30 cellular contexts compared by ENCODE assay signal in the genomic region with DNA sequence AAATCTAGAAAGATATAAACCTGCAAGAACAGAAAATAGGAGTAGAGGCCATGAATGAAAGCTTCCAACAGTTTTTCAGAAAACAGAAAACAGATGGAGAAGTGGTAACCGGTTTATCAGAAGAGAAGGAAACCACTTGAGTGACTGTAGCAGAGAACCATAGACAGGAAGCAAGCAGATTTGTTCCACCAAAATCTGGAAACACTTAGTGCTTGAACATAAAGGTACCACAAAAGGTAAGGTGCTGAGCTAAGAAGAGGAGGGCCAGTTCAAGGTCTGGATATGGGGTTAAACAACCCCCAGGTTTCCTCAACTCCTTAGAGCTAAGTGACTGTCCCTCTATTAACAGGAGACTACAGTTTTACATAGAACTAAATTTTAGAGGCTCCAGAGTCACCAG. TPM values are rescaled to one million over a fixed set of nuclear protein-coding genes. Genes with fewer than 3 reads are reported as not detected.
A peak's percentile ranks its signal among the peaks of the same experiment; 100 is the strongest.
DNase-seq lines count a peak whose midpoint lies in the region; ATAC-seq and TF ChIP-seq lines count a peak whose summit lies in the region.
"Had no signal": no experiment of that assay in that cellular context is flagged by ENCODE, and none has a peak within 500 bp of the region (broad histone marks: within the 10 kb centered on the region; RNA-seq: fewer than 3 reads in every experiment).

No MANE protein-coding gene starts in this region.

- peaks cover 21% of the 10 kb centered on the region for H3K4me1 Mint-ChIP-seq in activated CD4-positive, alpha-beta T cell treated with anti-CD3 and anti-CD28 coated beads for 36 hours
- peaks cover 17% of the 10 kb centered on the region for H3K4me1 Mint-ChIP-seq in activated CD4-positive, alpha-beta T cell treated with anti-CD3 and anti-CD28 coated beads, Interleukin-2, amount 10 ng/mL, durations not matched to agents 24 days and 14 days
- H3K4me1 Mint-ChIP-seq in CD8-positive, alpha-beta memory T cell, result peaks cover 28 to 60% (median 43%) of the 10 kb centered on the region in 3 donors
- peaks cover 21% of the 10 kb centered on the region for H3K4me1 Mint-ChIP-seq in activated CD8-positive, alpha-beta T cell treated with anti-CD3 and anti-CD28 coated beads for 36 hours (ENCODE audit: low read depth)
- peaks cover 16 to 30% of the 10 kb centered on the region in 2 donors for H3K4me1 Mint-ChIP-seq in natural killer cell
- H3K4me1 Mint-ChIP-seq: neural crest cell had no signal

- no peak overlapping the region for H3K4me3 Mint-ChIP-seq in activated CD4-positive, alpha-beta T cell treated with anti-CD3 and anti-CD28 coated beads for 36 hours
- no peak overlapping the region for H3K4me3 Mint-ChIP-seq in activated CD4-positive, alpha-beta T cell treated with anti-CD3 and anti-CD28 coated beads, Interleukin-2, amount 10 ng/mL, durations not matched to agents 24 days and 14 days
- H3K4me3 Mint-ChIP-seq in CD8-positive, alpha-beta memory T cell, result no peak overlapping the region
- H3K4me3 Mint-ChIP-seq in activated CD8-positive, alpha-beta T cell treated with anti-CD3 and anti-CD28 coated beads for 36 hours, result no peak overlapping the region
- no peak overlapping the region for H3K4me3 Mint-ChIP-seq in natural killer cell
- H3K4me3 Mint-ChIP-seq: neural crest cell had no signal

- no peaks in the 10 kb centered on the region for H3K27me3 Mint-ChIP-seq in activated CD4-positive, alpha-beta T cell treated with anti-CD3 and anti-CD28 coated beads for 36 hours
- H3K27me3 Mint-ChIP-seq in activated CD4-positive, alpha-beta T cell treated with anti-CD3 and anti-CD28 coated beads, Interleukin-2, amount 10 ng/mL, durations not matched to agents 24 days and 14 days, result no peaks in the 10 kb centered on the region
- H3K27me3 Mint-ChIP-seq in CD8-positive, alpha-beta memory T cell, result no peaks in the 10 kb centered on the region
- H3K27me3 Mint-ChIP-seq in activated CD8-positive, alpha-beta T cell treated with anti-CD3 and anti-CD28 coated beads for 36 hours, result no peaks in the 10 kb centered on the region
- no peaks in the 10 kb centered on the region for H3K27me3 Mint-ChIP-seq in natural killer cell (ENCODE audit: low read depth in 2 of 2)

- CTCF ChIA-PET in activated CD4-positive, alpha-beta T cell treated with anti-CD3 and anti-CD28 coated beads for 36 hours (lab: Charles Lee), result interaction anchor here (1.7 kb wide), 1 partner anchor 74 kb away, joined by 8 read pairs; no protein-coding TSS in a partner anchor
- CTCF ChIA-PET in CD8-positive, alpha-beta memory T cell (lab: Charles Lee), result no interaction called here
- CTCF ChIA-PET in activated CD8-positive, alpha-beta T cell treated with anti-CD3 and anti-CD28 coated beads for 36 hours (lab: Charles Lee), result interaction anchor here (1.0 to 1.4 kb wide), 6 partner anchors 10 to 132 kb away, joined by 3 to 5 read pairs (median 4); a partner anchor contains a TSS

- no peaks in the 10 kb centered on the region for H3K4me1 ChIP-seq in CD8-positive, alpha-beta memory T cell (ENCODE audit: insufficient read depth, low read length)
- H3K4me1 ChIP-seq: breast epithelium, gastrocnemius medialis, left ventricle myocardium inferior, right lobe of liver had no signal

- no peak overlapping the region for H3K4me3 ChIP-seq in CD8-positive, alpha-beta memory T cell (ENCODE audit: low read length)
- H3K4me3 ChIP-seq: breast epithelium, coronary artery, gastrocnemius medialis, left ventricle myocardium inferior, right lobe of liver, SK-N-MC had no signal

- no peaks in the 10 kb centered on the region for H3K9me3 Mint-ChIP-seq in activated CD4-positive, alpha-beta T cell treated with anti-CD3 and anti-CD28 coated beads for 36 hours (ENCODE audit: low read depth)
- no peaks in the 10 kb centered on the region for H3K9me3 Mint-ChIP-seq in activated CD4-positive, alpha-beta T cell treated with anti-CD3 and anti-CD28 coated beads, Interleukin-2, amount 10 ng/mL, durations not matched to agents 24 days and 14 days
- H3K9me3 Mint-ChIP-seq in CD8-positive, alpha-beta memory T cell, result no peaks in the 10 kb centered on the region
- no peaks in the 10 kb centered on the region for H3K9me3 Mint-ChIP-seq in activated CD8-positive, alpha-beta T cell treated with anti-CD3 and anti-CD28 coated beads for 36 hours
- H3K9me3 Mint-ChIP-seq in natural killer cell, result no peaks in the 10 kb centered on the region
- H3K9me3 Mint-ChIP-seq: neural crest cell had no signal

- no peaks in the 10 kb centered on the region for H3K9me3 ChIP-seq in CD8-positive, alpha-beta memory T cell (ENCODE audit: low read length)
- H3K9me3 ChIP-seq: breast epithelium, gastrocnemius medialis, left ventricle myocardium inferior, right lobe of liver had no signal

- no peaks in the 10 kb centered on the region for H3K27me3 ChIP-seq in CD8-positive, alpha-beta memory T cell (ENCODE audit: insufficient read depth, low read length, poor library complexity, severe bottlenecking)
- H3K27me3 ChIP-seq: breast epithelium, gastrocnemius medialis, right lobe of liver had no signal

- peak; percentile 36 for ATAC-seq in activated CD4-positive, alpha-beta T cell treated with anti-CD3 and anti-CD28 coated beads for 36 hours
- ATAC-seq in activated CD8-positive, alpha-beta T cell treated with anti-CD3 and anti-CD28 coated beads for 36 hours, result peak; percentile 47
- ATAC-seq in natural killer cell, result no peak
- ATAC-seq in HG02938 (IDR thresholded peaks at IDR 0.05; ENCODE audit: unreplicated experiment), result no peak
- ATAC-seq: gastrocnemius medialis, right lobe of liver had no signal

- H3K36me3 ChIP-seq in CD8-positive, alpha-beta memory T cell (ENCODE audit: insufficient read depth, low read length), result peaks cover 27% of the 10 kb centered on the region
- H3K36me3 ChIP-seq: breast epithelium had no signal

- peak overlapping the region; percentile 52 for H3K27ac Mint-ChIP-seq in activated CD4-positive, alpha-beta T cell treated with anti-CD3 and anti-CD28 coated beads for 36 hours
- H3K27ac Mint-ChIP-seq in activated CD4-positive, alpha-beta T cell treated with anti-CD3 and anti-CD28 coated beads, Interleukin-2, amount 10 ng/mL, durations not matched to agents 24 days and 14 days, result no peak overlapping the region
- H3K27ac Mint-ChIP-seq in CD8-positive, alpha-beta memory T cell, result peak overlapping the region in 7 of 8 donors; percentile 18 to 84 (median 65)
- H3K27ac Mint-ChIP-seq in activated CD8-positive, alpha-beta T cell treated with anti-CD3 and anti-CD28 coated beads for 36 hours, result peak overlapping the region; percentile 75
- H3K27ac Mint-ChIP-seq in natural killer cell, result peak overlapping the region; percentile 27 to 40

- no peak overlapping the region for H3K27ac ChIP-seq in CD8-positive, alpha-beta memory T cell (ENCODE audit: low read depth, low read length)
- H3K27ac ChIP-seq: breast epithelium, coronary artery, gastrocnemius medialis, left ventricle myocardium inferior, right lobe of liver, RWPE1, SK-N-MC had no signal

- POLR2A ChIA-PET in activated CD4-positive, alpha-beta T cell treated with anti-CD3 and anti-CD28 coated beads for 36 hours (lab: Charles Lee), result no interaction called here
- POLR2A ChIA-PET in CD8-positive, alpha-beta memory T cell (lab: Charles Lee), result no interaction called here
- POLR2A ChIA-PET in activated CD8-positive, alpha-beta T cell treated with anti-CD3 and anti-CD28 coated beads for 36 hours (lab: Charles Lee), result interaction anchor here (0.8 to 2.0 kb wide), 2 partner anchors 9 to 11 kb away, joined by 3 to 15 read pairs; a partner anchor contains a TSS

- no peak for DNase-seq in activated CD4-positive, alpha-beta T cell treated with anti-CD3 and anti-CD28 coated beads for 36 hours
- no peak for DNase-seq in activated CD4-positive, alpha-beta T cell treated with anti-CD3 and anti-CD28 coated beads, Interleukin-2, amount 10 ng/mL, durations not matched to agents 24 days and 14 days
- DNase-seq in CD8-positive, alpha-beta memory T cell, result no peak
- no peak for DNase-seq in activated CD8-positive, alpha-beta T cell treated with anti-CD3 and anti-CD28 coated beads for 36 hours
- DNase-seq in natural killer cell (no peak), NCI-H1694 treated with DMSO at 0.1 percent for 48 hours (lab: John Stamatoyannopoulos, UW) (no peak)
- no peak for DNase-seq in activated naive CD4-positive, alpha-beta T cell treated with Interleukin-2 at 50 U/mL for 16 hours
- DNase-seq: 8988T; activated CD4-positive, CD25-positive, alpha-beta regulatory T cell treated with anti-CD3 and anti-CD28 coated beads, Interleukin-2, amount 50 U/mL, for 72 hours; activated gamma-delta T cell; amniotic stem cell; DMS53; gastrocnemius medialis; hippocampal formation; IMR-90; left ventricle myocardium inferior; midbrain; NCI-H1092 treated with DMSO at 0.1 percent for 48 hours; NCI-H2029; NCI-H2227 treated with DMSO at 0.1 percent for 48 hours; NCI-H748 treated with DMSO at 0.1 percent for 48 hours; right lobe of liver; T1000; trophoblast cell had no signal

- intact Hi-C loops in activated CD4-positive, alpha-beta T cell treated with anti-CD3 and anti-CD28 coated beads for 36 hours (cut with DNase I, micrococcal nuclease), result no loop called here
- intact Hi-C loops in activated CD4-positive, alpha-beta T cell treated with anti-CD3 and anti-CD28 coated beads, Interleukin-2, amount 10 ng/mL, durations not matched to agents 24 days and 14 days (cut with micrococcal nuclease), result no loop called here
- intact Hi-C loops in activated CD8-positive, alpha-beta T cell treated with anti-CD3 and anti-CD28 coated beads for 36 hours (cut with micrococcal nuclease), result no loop called here
- intact Hi-C loops in natural killer cell (cut with micrococcal nuclease), result no loop called here

- no peak for TF ChIP-seq CTCF in activated CD8-positive, alpha-beta T cell treated with anti-CD3 and anti-CD28 coated beads for 36 hours (IDR thresholded peaks at IDR 0.05)
- no peak for TF ChIP-seq CTCF in natural killer cell (IDR thresholded peaks at IDR 0.05)

- peaks cover 33% of the 10 kb centered on the region for H3K36me3 Mint-ChIP-seq in activated CD4-positive, alpha-beta T cell treated with anti-CD3 and anti-CD28 coated beads for 36 hours (ENCODE audit: low read depth)
- H3K36me3 Mint-ChIP-seq in activated CD4-positive, alpha-beta T cell treated with anti-CD3 and anti-CD28 coated beads, Interleukin-2, amount 10 ng/mL, durations not matched to agents 24 days and 14 days (ENCODE audit: low read depth), result peaks cover 56% of the 10 kb centered on the region
- peaks cover 0 to 76% (median 21%) of the 10 kb centered on the region in 3 donors for H3K36me3 Mint-ChIP-seq in CD8-positive, alpha-beta memory T cell
- H3K36me3 Mint-ChIP-seq in activated CD8-positive, alpha-beta T cell treated with anti-CD3 and anti-CD28 coated beads for 36 hours (ENCODE audit: low read depth), result peaks cover 32% of the 10 kb centered on the region
- H3K36me3 Mint-ChIP-seq in natural killer cell, result peaks cover 31% of the 10 kb centered on the region

RNA-seq across cellular contexts. Expression of a gene that starts 9.2 kb away (rescaled TPM):
- under 1 TPM; 0.09 TPM for total RNA-seq in activated CD4-positive, alpha-beta T cell treated with anti-CD3 and anti-CD28 coated beads for 36 hours
- total RNA-seq in activated CD4-positive, alpha-beta T cell treated with anti-CD3 and anti-CD28 coated beads, Interleukin-2, amount 10 ng/mL, durations not matched to agents 24 days and 14 days, result 0.02 TPM in 1 of 2 replicates, not detected in the other
- under 1 TPM; 0.07 to 0.09 TPM for total RNA-seq in CD8-positive, alpha-beta memory T cell
- not detected for polyA plus RNA-seq in CD8-positive, alpha-beta memory T cell
- under 1 TPM in 1 of 2 experiments, not detected in 1; 0.05 TPM for total RNA-seq in activated CD8-positive, alpha-beta T cell treated with anti-CD3 and anti-CD28 coated beads for 36 hours
- total RNA-seq in natural killer cell, result under 1 TPM in 1 of 3 donors, not detected in 2; 0.08 TPM
- total RNA-seq: gastrocnemius medialis, IMR-90, left ventricle myocardium inferior had no signal
- polyA plus RNA-seq: IMR-90 had no signal

RNA-seq across cellular contexts. Expression of a gene that starts 11.5 kb away (rescaled TPM):
- total RNA-seq in activated CD4-positive, alpha-beta T cell treated with anti-CD3 and anti-CD28 coated beads for 36 hours, result 10 to 100 TPM; 41.4 to 45.4 TPM
- 45.3 and 45.9 TPM in 2 replicates for total RNA-seq in activated CD4-positive, alpha-beta T cell treated with anti-CD3 and anti-CD28 coated beads, Interleukin-2, amount 10 ng/mL, durations not matched to agents 24 days and 14 days
- total RNA-seq in CD8-positive, alpha-beta memory T cell, result 10 to 100 TPM; 49.8 to 50.6 TPM
- 46.1 TPM for polyA plus RNA-seq in CD8-positive, alpha-beta memory T cell
- total RNA-seq in activated CD8-positive, alpha-beta T cell treated with anti-CD3 and anti-CD28 coated beads for 36 hours, result 10 to 100 TPM; 37.4 to 39.8 TPM
- total RNA-seq in natural killer cell, result 10 to 100 TPM; 43.2 to 51.9 (median 49.5) TPM

RNA-seq across cellular contexts. Expression of a gene that starts 11.6 kb away (rescaled TPM):
- 10 to 100 TPM; 37.3 to 47.9 TPM for total RNA-seq in activated CD4-positive, alpha-beta T cell treated with anti-CD3 and anti-CD28 coated beads for 36 hours
- 25.3 and 30.0 TPM in 2 replicates for total RNA-seq in activated CD4-positive, alpha-beta T cell treated with anti-CD3 and anti-CD28 coated beads, Interleukin-2, amount 10 ng/mL, durations not matched to agents 24 days and 14 days
- total RNA-seq in CD8-positive, alpha-beta memory T cell, result 10 to 100 TPM; 19.6 to 25.3 TPM
- 17.0 TPM for polyA plus RNA-seq in CD8-positive, alpha-beta memory T cell
- 10 to 100 TPM; 28.9 to 33.6 TPM for total RNA-seq in activated CD8-positive, alpha-beta T cell treated with anti-CD3 and anti-CD28 coated beads for 36 hours
- 1 to 10 TPM; 3.2 to 4.3 (median 4.2) TPM for total RNA-seq in natural killer cell

Comparison
In these comparisons a context has a peak if more than half of its experiments do, and no peak if none do; other contexts are left out.
1. ATAC-seq: peak in activated CD4-positive, alpha-beta T cell treated with anti-CD3 and anti-CD28 coated beads for 36 hours (single experiment) and activated CD8-positive, alpha-beta T cell treated with anti-CD3 and anti-CD28 coated beads for 36 hours (single experiment); none in natural killer cell (0 of 3) and HG02938 (single experiment).